Comparison of ENCODE assay signal across 8 cellular contexts in the genomic region with DNA sequence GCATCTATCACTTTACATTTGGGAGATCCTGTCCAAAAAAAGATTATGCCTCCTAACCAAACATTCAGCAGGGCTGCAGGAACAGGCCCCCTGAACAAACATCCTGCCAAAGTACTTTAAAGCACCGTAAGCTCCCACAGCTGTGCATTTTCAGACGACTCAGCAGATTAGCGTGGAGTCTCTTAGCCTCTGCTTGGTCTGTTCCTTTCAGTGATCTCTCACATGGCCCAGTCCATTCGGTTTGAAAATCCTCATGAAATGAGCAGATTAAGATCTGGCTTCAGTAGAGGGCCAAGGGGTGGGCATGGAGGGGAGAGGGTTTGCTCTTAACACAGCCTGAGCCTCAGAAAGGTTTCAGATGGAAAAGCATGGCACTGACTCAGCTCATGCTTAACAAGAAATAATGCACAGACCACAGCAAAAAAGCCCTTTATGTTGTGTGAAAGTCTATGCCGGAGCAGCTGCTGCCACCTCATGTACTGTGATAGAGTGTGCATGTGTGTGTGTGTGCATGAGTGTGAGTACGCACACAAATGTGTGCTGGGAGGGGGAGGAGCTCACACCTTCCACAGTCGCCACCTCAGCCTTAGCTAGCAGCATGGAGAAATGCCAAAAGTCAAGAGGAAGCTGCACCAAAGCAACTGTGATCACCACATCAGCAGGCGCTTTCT.
A peak's percentile ranks its signal among the peaks of the same experiment; 100 is the strongest.
DNase-seq lines count a peak whose midpoint lies in the region; ATAC-seq and TF ChIP-seq lines count a peak whose summit lies in the region.
"Not testable (repeated sequence)": the region's sequence is repeated elsewhere in the genome, so short reads cannot be mapped to it uniquely, and the experiment has no call there.

No MANE protein-coding gene starts in this region.

- ATAC-seq in GM19468 (IDR thresholded peaks at IDR 0.05; ENCODE audit: extremely low read depth, unreplicated experiment): peak; percentile 61
- ATAC-seq in HG02981 (IDR thresholded peaks at IDR 0.05; ENCODE audit: unreplicated experiment): peak; percentile 82
- peak; percentile 28 for ATAC-seq in left lobe of liver

- H3K4me3 ChIP-seq in cardiac fibroblast (replicated peaks in 1 of 2; ENCODE audit: low read depth in 2 of 2, low read length in 2 of 2): not testable (repeated sequence)

- peak; percentile 64 for DNase-seq in Daoy (ENCODE audit: low read depth)
- DNase-seq in LHCN-M2 (ENCODE audit: low read depth): peak; percentile 57
- DNase-seq in activated CD8-positive, alpha-beta memory T cell treated with anti-CD3 and anti-CD28 coated beads for 24 hours: peak; percentile 64
- peak; percentile 11 to 47 for DNase-seq in cardiac fibroblast (ENCODE audit: low read depth in 2 of 2)
- DNase-seq in left lobe of liver (ENCODE audit: low spot score): not testable (repeated sequence)
- DNase-seq in stimulated activated CD4-positive, alpha-beta T cell treated with anti-CD3 and anti-CD28 coated beads, Interleukin-4, amount 100 ng/mL, for 24 hours: peak; percentile 17

- not testable (repeated sequence) for TF ChIP-seq CTCF in cardiac fibroblast (IDR thresholded peaks at IDR 0.05; ENCODE audit: low read depth, low read length)

Comparison
In these comparisons a context has a peak if more than half of its experiments do, and no peak if none do; other contexts are left out.
1. ATAC-seq: peak in every context shown above with its lines; median percentile 82 in HG02981; 61 in GM19468; 28 in left lobe of liver.